Comparison of ENCODE assay signal across 8 cellular contexts in genomic region chr9:85741112-85741874, GRCh38. TPM values are rescaled to one million over a fixed set of nuclear protein-coding genes. Genes with fewer than 3 reads are reported as not detected.
DNase-seq lines count a peak whose midpoint lies in the region; ATAC-seq and TF ChIP-seq lines count a peak whose summit lies in the region.

No MANE protein-coding gene starts in this region.

- ATAC-seq in HG02938 (IDR thresholded peaks at IDR 0.05; ENCODE audit: unreplicated experiment): peak; percentile 48

- peak overlapping the region; percentile 95 for H3K27ac Mint-ChIP-seq in activated T-helper 1 cell treated with anti-CD3 and anti-CD28 coated beads, Interleukin-12 subunit alpha, Interleukin-12 subunit beta, Interleukin-2, Interleukin-4 antibody, amounts not matched to agents 30 ng/mL and 10 ng/mL and 1 ng/mL, durations not matched to agents 14 hours and 24 hours and 36 hours

- no peaks in the 10 kb centered on the region for H3K27me3 ChIP-seq in neuronal stem cell (ENCODE audit: control insufficient read depth in 3 of 3, insufficient read depth in 3 of 3, low read depth in 1 of 3, low read length in 3 of 3)
- no peaks in the 10 kb centered on the region for H3K27me3 ChIP-seq in thymus (ENCODE audit: control insufficient read depth, insufficient read depth)

- H3K4me3 ChIP-seq in fibroblast of the aortic adventitia (ENCODE audit: low read depth, low read length) (peak overlapping the region; percentile 89), neuronal stem cell (ENCODE audit: low read length in 2 of 2) (peak overlapping the region; percentile 85 to 98), thymus (ENCODE audit: low read length) (peak overlapping the region; percentile 84)

- H3K79me1 ChIP-seq in neuronal stem cell (ENCODE audit: low read depth, low read length): no peaks in the 10 kb centered on the region

- H3K4me2 ChIP-seq in neuronal stem cell (ENCODE audit: insufficient read depth, low read length, poor library complexity, severe bottlenecking): peak overlapping the region; percentile 78

- peak overlapping the region; percentile 57 for H3K4ac ChIP-seq in neuronal stem cell (ENCODE audit: low read length)

- H3K36me3 Mint-ChIP-seq in activated T-helper 1 cell treated with anti-CD3 and anti-CD28 coated beads, Interleukin-12 subunit alpha, Interleukin-12 subunit beta, Interleukin-2, Interleukin-4 antibody, amounts not matched to agents 30 ng/mL and 10 ng/mL and 1 ng/mL, durations not matched to agents 14 hours and 24 hours and 36 hours (ENCODE audit: low read depth): peaks cover 3% of the 10 kb centered on the region

- H2AK5ac ChIP-seq in neuronal stem cell (ENCODE audit: low read depth, low read length): no peak overlapping the region

- no peak overlapping the region for H2BK120ac ChIP-seq in neuronal stem cell (ENCODE audit: low read depth, low read length)

- DNase-seq in NCI-H1417 (lab: John Stamatoyannopoulos, UW) (peak; percentile 13 to 94 (median 88)), NCI-H1417 treated with DMSO at 0.1 percent for 48 hours (lab: John Stamatoyannopoulos, UW) (no peak), NCI-H748 (lab: John Stamatoyannopoulos, UW; ENCODE audit: unreplicated experiment) (peak; percentile 79), fibroblast of the aortic adventitia (ENCODE audit: low read depth) (peak; percentile 17), neuronal stem cell (ENCODE audit: low spot score) (peak; percentile 65)
- peak; percentile 55 for DNase-seq in activated T-helper 1 cell treated with anti-CD3 and anti-CD28 coated beads, Interleukin-12 subunit alpha, Interleukin-12 subunit beta, Interleukin-2, Interleukin-4 antibody, amounts not matched to agents 30 ng/mL and 10 ng/mL and 1 ng/mL, durations not matched to agents 14 hours and 24 hours and 36 hours (ENCODE audit: low spot score)

- peak overlapping the region; percentile 96 for H3K18ac ChIP-seq in neuronal stem cell (ENCODE audit: low read length)

- H3K36me3 ChIP-seq in neuronal stem cell (replicated peaks in 1 of 2; ENCODE audit: control insufficient read depth in 2 of 2, insufficient read depth in 2 of 2, low read length in 2 of 2): no peaks in the 10 kb centered on the region
- H3K36me3 ChIP-seq in thymus (ENCODE audit: control insufficient read depth, insufficient read depth): no peaks in the 10 kb centered on the region

- peak overlapping the region; percentile 87 for H3K14ac ChIP-seq in neuronal stem cell (ENCODE audit: low read length)

- H3K4me3 Mint-ChIP-seq in activated T-helper 1 cell treated with anti-CD3 and anti-CD28 coated beads, Interleukin-12 subunit alpha, Interleukin-12 subunit beta, Interleukin-2, Interleukin-4 antibody, amounts not matched to agents 30 ng/mL and 10 ng/mL and 1 ng/mL, durations not matched to agents 14 hours and 24 hours and 36 hours: peak overlapping the region; percentile 98

- H2BK12ac ChIP-seq in neuronal stem cell (ENCODE audit: low read length): no peak overlapping the region

- peaks cover 5 to 19% of the 10 kb centered on the region in 2 donors for H3K4me1 ChIP-seq in neuronal stem cell (ENCODE audit: control insufficient read depth in 2 of 2, insufficient read depth in 1 of 2, low read depth in 1 of 2, low read length in 2 of 2)
- H3K4me1 ChIP-seq in thymus (ENCODE audit: control insufficient read depth, insufficient read depth, low read length): no peaks in the 10 kb centered on the region

- TF ChIP-seq CTCF in fibroblast of the aortic adventitia (IDR thresholded peaks at IDR 0.05; ENCODE audit: insufficient read depth, low read length): no peak

- intact Hi-C loops in activated T-helper 1 cell treated with anti-CD3 and anti-CD28 coated beads, Interleukin-12 subunit alpha, Interleukin-12 subunit beta, Interleukin-2, Interleukin-4 antibody, amounts not matched to agents 30 ng/mL and 10 ng/mL and 1 ng/mL, durations not matched to agents 14 hours and 24 hours and 36 hours (cut with micrococcal nuclease): loop anchor here (1.0 to 5.0 kb wide), 3 partner anchors 14 to 1206 kb away; partner anchors contain the start of genes GAS1 and TUT7

- no peaks in the 10 kb centered on the region for H3K9me3 Mint-ChIP-seq in activated T-helper 1 cell treated with anti-CD3 and anti-CD28 coated beads, Interleukin-12 subunit alpha, Interleukin-12 subunit beta, Interleukin-2, Interleukin-4 antibody, amounts not matched to agents 30 ng/mL and 10 ng/mL and 1 ng/mL, durations not matched to agents 14 hours and 24 hours and 36 hours

- H3K27me3 Mint-ChIP-seq in activated T-helper 1 cell treated with anti-CD3 and anti-CD28 coated beads, Interleukin-12 subunit alpha, Interleukin-12 subunit beta, Interleukin-2, Interleukin-4 antibody, amounts not matched to agents 30 ng/mL and 10 ng/mL and 1 ng/mL, durations not matched to agents 14 hours and 24 hours and 36 hours (ENCODE audit: insufficient read depth): peaks cover 7% of the 10 kb centered on the region

- no peak overlapping the region for H4K8ac ChIP-seq in neuronal stem cell (ENCODE audit: low read depth, low read length)

- H2BK5ac ChIP-seq in neuronal stem cell (ENCODE audit: low read length): peak overlapping the region; percentile 83

- no CpG with 5 or more reads among the region's 74 CpGs for WGBS in neuronal stem cell (ENCODE audit: extremely low coverage in 2 of 2, insufficient read length in 2 of 2, insufficient replicate concordance in 1 of 2), 2 donors
- under 1% methylated on average over 74 of the region's 74 CpGs for WGBS in thymus

- H3K9me3 ChIP-seq in neuronal stem cell (replicated peaks in 1 of 2; ENCODE audit: control insufficient read depth in 2 of 2, insufficient read depth in 1 of 2, low read depth in 1 of 2, low read length in 2 of 2): no peaks in the 10 kb centered on the region
- H3K9me3 ChIP-seq in thymus (ENCODE audit: control insufficient read depth): no peaks in the 10 kb centered on the region

- H2AFZ ChIP-seq in neuronal stem cell (ENCODE audit: low read length): peak overlapping the region; percentile 95

- peak overlapping the region; percentile 94 for H3K27ac ChIP-seq in neuronal stem cell (replicated peaks; ENCODE audit: low read length)
- H3K27ac ChIP-seq in thymus (ENCODE audit: low read depth): peak overlapping the region; percentile 89

- peak overlapping the region; percentile 87 for H3K9ac ChIP-seq in neuronal stem cell (ENCODE audit: low read depth, low read length, poor library complexity)

- H3K4me1 Mint-ChIP-seq in activated T-helper 1 cell treated with anti-CD3 and anti-CD28 coated beads, Interleukin-12 subunit alpha, Interleukin-12 subunit beta, Interleukin-2, Interleukin-4 antibody, amounts not matched to agents 30 ng/mL and 10 ng/mL and 1 ng/mL, durations not matched to agents 14 hours and 24 hours and 36 hours (ENCODE audit: low read depth): peaks cover 37% of the 10 kb centered on the region

- H3K23ac ChIP-seq in neuronal stem cell (ENCODE audit: low read depth, low read length, poor library complexity): peak overlapping the region; percentile 48

- H4K91ac ChIP-seq in neuronal stem cell (ENCODE audit: low read depth, low read length, poor library complexity): no peak overlapping the region

- no peak overlapping the region for H2BK15ac ChIP-seq in neuronal stem cell (ENCODE audit: low read length)

RNA-seq across cellular contexts. Expression of gene AGTPBP1, which starts 0.5 kb away (rescaled TPM):
- 23.5 and 26.2 TPM in 2 replicates for total RNA-seq in activated T-helper 1 cell treated with anti-CD3 and anti-CD28 coated beads, Interleukin-12 subunit alpha, Interleukin-12 subunit beta, Interleukin-2, Interleukin-4 antibody, amounts not matched to agents 30 ng/mL and 10 ng/mL and 1 ng/mL, durations not matched to agents 14 hours and 24 hours and 36 hours
- total RNA-seq in fibroblast of the aortic adventitia (ENCODE audit: low replicate concordance): 20.3 and 30.8 TPM in 2 replicates
- 33.7 TPM for polyA plus RNA-seq in neuronal stem cell (2013, experiment 1 of 2)
- 34.7 TPM for polyA plus RNA-seq in neuronal stem cell (2013, experiment 2 of 2)
- polyA plus RNA-seq in thymus: 15.9 TPM
